Comparison of ENCODE assay signal across 13 cellular contexts in genomic region chr15:33243869-33244268, GRCh38. TPM values are rescaled to one million over a fixed set of nuclear protein-coding genes. Genes with fewer than 3 reads are reported as not detected.
DNase-seq lines count a peak whose midpoint lies in the region; TF ChIP-seq lines count a peak whose summit lies in the region.
"Had no signal": no experiment of that assay in that cellular context is flagged by ENCODE, and none has a peak within 500 bp of the region (broad histone marks: within the 10 kb centered on the region; RNA-seq: fewer than 3 reads in every experiment).

No MANE protein-coding gene starts in this region.

- H3K27me3 ChIP-seq in MG63 (no peaks in the 10 kb centered on the region; the same call in 1 of the 2 replicates), dorsolateral prefrontal cortex (no peaks in the 10 kb centered on the region)

- no peak overlapping the region for H3K27ac ChIP-seq in dorsolateral prefrontal cortex
- H3K27ac ChIP-seq: heart right ventricle, thoracic aorta had no signal

- H3K36me3 ChIP-seq in MG63 = no peaks in the 10 kb centered on the region
- H3K36me3 ChIP-seq: heart right ventricle, thoracic aorta had no signal

- DNase-seq in DMS53 treated with DMSO at 0.1 percent for 48 hours (lab: John Stamatoyannopoulos, UW; ENCODE audit: unreplicated experiment) = peak; percentile 16
- peak; percentile 15 for DNase-seq in MG63
- peak; percentile 48 for DNase-seq in astrocyte of the hippocampus (ENCODE audit: low read depth, low spot score)
- DNase-seq in kidney tubule cell (ENCODE audit: low spot score) = peak; percentile 91
- DNase-seq in dorsolateral prefrontal cortex = no peak
- DNase-seq in medulla oblongata (ENCODE audit: extremely low spot score) = no peak
- DNase-seq in NCI-H524 (lab: John Stamatoyannopoulos, UW) = no peak
- DNase-seq in NCI-H1694 treated with DMSO at 0.1 percent for 48 hours (lab: John Stamatoyannopoulos, UW) = no peak
- DNase-seq: activated B cell treated with CpG ODN at 0.5 μM for 24 hours; CD4-positive, alpha-beta T cell; heart right ventricle; NCI-H2029 treated with DMSO at 0.1 percent for 48 hours had no signal

- no peak for TF ChIP-seq CTCF in dorsolateral prefrontal cortex (IDR thresholded peaks at IDR 0.05 in 54 of 56, conservative IDR thresholded peaks at IDR 0.05 in 2 of 56; ENCODE audit: low read depth in 1 of 56, partially characterized antibody in 56 of 56)

- H3K4me3 ChIP-seq in MG63 = no peak overlapping the region
- H3K4me3 ChIP-seq in dorsolateral prefrontal cortex = no peak overlapping the region
- H3K4me3 ChIP-seq: heart right ventricle, thoracic aorta had no signal

- intact Hi-C loops in dorsolateral prefrontal cortex (cut with DNase I) = loop anchor here in 1 of 2 donors (10.0 kb wide), 1 partner anchor 461 kb away; no protein-coding TSS in a partner anchor

- H3K9me3 ChIP-seq in MG63 = no peaks in the 10 kb centered on the region
- H3K9me3 ChIP-seq: heart right ventricle, thoracic aorta had no signal

RNA-seq across cellular contexts. Expression of gene FMN1, which starts 49.4 kb away (rescaled TPM):
- 0.25 and 9.0 TPM in 2 replicates for total RNA-seq in MG63 (2014; rRNA removed; shearing (Covaris generic); ENCODE audit: low replicate concordance)
- 100 to 1,000 TPM in 66 of 120 experiments, 10 to 100 TPM in 54; 50.9 to 165 (median 102) TPM for total RNA-seq in dorsolateral prefrontal cortex

Comparison
In these comparisons a context has a peak if more than half of its experiments do, and no peak if none do; other contexts are left out.
1. DNase-seq: peak in DMS53 treated with DMSO at 0.1 percent for 48 hours (single experiment), MG63 (single experiment), astrocyte of the hippocampus (single experiment) and kidney tubule cell (single experiment); none in dorsolateral prefrontal cortex (0 of 10), medulla oblongata (single experiment), NCI-H524 (0 of 2) and NCI-H1694 treated with DMSO at 0.1 percent for 48 hours (single experiment).